Comparison of ENCODE assay signal across 1 cellular context in genomic region chr1:190000365-190000872, GRCh38.
TF ChIP-seq lines count a peak whose summit lies in the region.

No MANE protein-coding gene starts in this region.

TF ChIP-seq in HEK293, 187 proteins besides CTCF, POLR2A, EP300 and RAD21 (continued from another document):
- TF ChIP-seq ZNF280D (tag by site-specific recombination; IDR thresholded peaks at IDR 0.05), result no peak
- peak; percentile 92 for TF ChIP-seq PRDM1 (tag by site-specific recombination; IDR thresholded peaks at IDR 0.05)
- TF ChIP-seq ZNF701 (tag by site-specific recombination; IDR thresholded peaks at IDR 0.05), result no peak
- no peak for TF ChIP-seq ZNF658 (tag by site-specific recombination; IDR thresholded peaks at IDR 0.05)
